In the genomic region with DNA sequence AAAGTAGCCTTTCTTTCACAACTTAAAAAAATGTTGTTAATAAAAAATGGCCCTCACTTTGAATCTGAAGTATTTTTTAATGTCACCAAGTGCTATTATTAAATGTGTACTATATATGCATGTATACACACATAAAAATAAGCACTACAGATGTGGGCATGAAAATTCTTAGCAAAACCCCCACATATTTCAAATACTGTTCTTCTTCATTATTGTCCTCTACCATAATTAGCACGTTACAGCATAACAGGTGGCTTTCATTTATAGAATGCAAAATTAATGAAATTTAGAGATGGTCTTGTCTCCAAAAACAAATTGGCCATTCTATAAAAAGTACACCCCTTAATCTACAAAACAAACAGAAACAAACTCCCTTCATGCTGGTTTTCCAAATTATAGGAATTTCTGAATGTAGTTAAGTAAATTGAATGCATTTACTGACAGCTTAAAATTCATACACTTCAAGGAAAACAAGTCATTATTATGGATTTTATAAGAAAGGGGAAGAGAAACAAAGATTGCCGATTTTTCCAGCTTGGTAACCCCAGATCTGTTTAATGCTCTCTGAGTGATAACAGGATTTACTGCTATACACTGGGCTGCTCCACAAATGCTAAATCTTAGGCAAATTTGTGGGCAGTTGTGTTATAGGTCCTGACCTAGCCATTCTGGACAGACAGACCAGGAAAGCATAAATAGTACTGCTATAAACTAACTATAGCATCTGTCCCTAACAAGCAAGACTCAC, we compare ENCODE assay signal across 14 cellular contexts.
DNase-seq lines count a peak whose midpoint lies in the region; ATAC-seq and TF ChIP-seq lines count a peak whose summit lies in the region.
"Had no signal": no experiment of that assay in that cellular context is flagged by ENCODE, and none has a peak within 500 bp of the region (broad histone marks: within the 10 kb centered on the region; RNA-seq: fewer than 3 reads in every experiment).

No MANE protein-coding gene starts in this region.

- WGBS in heart left ventricle, 4 donors, result 73 to 78% (median 76%) methylated on average over 2 of the region's 2 CpGs

- H3K27ac ChIP-seq in left ventricle myocardium inferior (replicated peaks), result peak overlapping the region; percentile 62
- peak overlapping the region in 1 of 12 donors; percentile 73 for H3K27ac ChIP-seq in heart left ventricle
- no peak overlapping the region for H3K27ac ChIP-seq in SK-N-MC
- H3K27ac ChIP-seq in foreskin keratinocyte, result peak overlapping the region; percentile 72
- H3K27ac ChIP-seq: ovary had no signal

- H3K27me3 ChIP-seq in left ventricle myocardium inferior (ENCODE audit: low read depth) (no peaks in the 10 kb centered on the region), heart left ventricle (no peaks in the 10 kb centered on the region), foreskin keratinocyte (no peaks in the 10 kb centered on the region)
- H3K27me3 ChIP-seq: ovary had no signal

- no peak for ATAC-seq in heart left ventricle
- ATAC-seq in foreskin keratinocyte, result no peak
- no peak for ATAC-seq in GM18909 (IDR thresholded peaks at IDR 0.05; ENCODE audit: poor library complexity, unreplicated experiment)
- ATAC-seq in HG03175 (IDR thresholded peaks at IDR 0.05; ENCODE audit: unreplicated experiment), result no peak

- intact Hi-C loops in left ventricle myocardium inferior (cut with micrococcal nuclease), result no loop called here
- intact Hi-C loops in heart left ventricle (cut with DNase I), result loop anchor here in 1 of 10 donors (5.0 kb wide), 1 partner anchor 53 kb away; no protein-coding TSS in a partner anchor

- no peaks in the 10 kb centered on the region for H3K9me3 ChIP-seq in left ventricle myocardium inferior (replicated peaks)
- H3K9me3 ChIP-seq in heart left ventricle, result no peaks in the 10 kb centered on the region
- no peaks in the 10 kb centered on the region for H3K9me3 ChIP-seq in SK-N-MC (ENCODE audit: low read depth, low read length)
- H3K9me3 ChIP-seq: ovary had no signal

- H3K4me1 ChIP-seq in left ventricle myocardium inferior (peaks cover 76% of the 10 kb centered on the region), heart left ventricle (peaks cover 0 to 73% (median 38%) of the 10 kb centered on the region in 12 donors), foreskin keratinocyte (peaks cover 52% of the 10 kb centered on the region)

- H3K4me3 ChIP-seq in left ventricle myocardium inferior (no peak overlapping the region), heart left ventricle (no peak overlapping the region), SK-N-MC (0 out of 2 replicates have a peak overlapping the region, but pooled peaks have one; percentile 1)
- H3K4me3 ChIP-seq: ovary had no signal

- H3K9ac ChIP-seq in SK-N-MC (ENCODE audit: insufficient read length), result no peak overlapping the region

- no peak for TF ChIP-seq CTCF in left ventricle myocardium inferior (IDR thresholded peaks at IDR 0.05; ENCODE audit: borderline replicate concordance)
- no peak for TF ChIP-seq CTCF in heart left ventricle (IDR thresholded peaks at IDR 0.05)
- no peak for TF ChIP-seq CTCF in foreskin keratinocyte (conservative IDR thresholded peaks at IDR 0.05)

- TF ChIP-seq POLR2A in heart left ventricle (IDR thresholded peaks at IDR 0.05), result no peak

- DNase-seq in left ventricle myocardium inferior (no peak), heart left ventricle (no peak), SK-N-MC (ENCODE audit: low read depth, low spot score) (no peak), foreskin keratinocyte (no peak), inferior parietal cortex (ENCODE audit: extremely low spot score) (no peak)
- DNase-seq in activated T-cell treated with anti-CD3 and anti-CD28 coated beads, Interleukin-2, amount 50 U/mL, for 48 hours, result no peak
- DNase-seq: activated CD8-positive, alpha-beta memory T cell treated with anti-CD3 and anti-CD28 coated beads for 24 hours; activated gamma-delta T cell treated with Interleukin-2 at 50 U/mL for 16 hours; DMS 273 treated with DMSO at 0.1 percent for 48 hours; NCI-H1417 treated with DMSO at 0.1 percent for 48 hours; ovary; stimulated activated CD4-positive, alpha-beta T cell treated with anti-CD3 and anti-CD28 coated beads, Interleukin-15, amount 100 ng/mL, for 24 hours had no signal

- H3K36me3 ChIP-seq in left ventricle myocardium inferior, result no peaks in the 10 kb centered on the region
- H3K36me3 ChIP-seq in heart left ventricle, result no peaks in the 10 kb centered on the region
- no peaks in the 10 kb centered on the region for H3K36me3 ChIP-seq in SK-N-MC (ENCODE audit: insufficient read depth, low read length)
- H3K36me3 ChIP-seq: ovary had no signal
